7 cellular contexts compared by ENCODE assay signal in the genomic region with DNA sequence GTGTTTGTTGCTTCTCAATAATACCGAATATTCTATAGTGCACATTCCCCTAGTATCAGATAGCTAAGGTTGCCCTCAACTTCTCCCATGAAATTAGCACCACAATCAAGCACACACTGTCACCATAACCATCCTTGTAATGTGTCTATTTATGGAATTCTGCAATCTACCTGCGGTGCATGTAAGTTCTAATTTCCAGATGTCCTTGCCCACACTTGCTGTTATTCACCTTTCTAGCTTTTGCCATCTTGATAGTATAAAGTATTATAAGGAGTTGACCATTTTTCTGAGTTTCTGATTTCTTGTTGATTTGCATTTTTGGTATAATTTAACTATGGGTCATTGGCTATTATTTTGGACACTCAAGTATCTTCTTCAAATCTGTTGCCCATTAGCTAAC.
"Had no signal": no experiment of that assay in that cellular context is flagged by ENCODE, and none has a peak within 500 bp of the region (broad histone marks: within the 10 kb centered on the region; RNA-seq: fewer than 3 reads in every experiment).

No MANE protein-coding gene starts in this region.

- DNase-seq: GDM1, GF-D8 had no signal

- FAIRE-seq: G401.6, GM12891, GM12892, GM18507, GM19239 had no signal
